In the genomic region with DNA sequence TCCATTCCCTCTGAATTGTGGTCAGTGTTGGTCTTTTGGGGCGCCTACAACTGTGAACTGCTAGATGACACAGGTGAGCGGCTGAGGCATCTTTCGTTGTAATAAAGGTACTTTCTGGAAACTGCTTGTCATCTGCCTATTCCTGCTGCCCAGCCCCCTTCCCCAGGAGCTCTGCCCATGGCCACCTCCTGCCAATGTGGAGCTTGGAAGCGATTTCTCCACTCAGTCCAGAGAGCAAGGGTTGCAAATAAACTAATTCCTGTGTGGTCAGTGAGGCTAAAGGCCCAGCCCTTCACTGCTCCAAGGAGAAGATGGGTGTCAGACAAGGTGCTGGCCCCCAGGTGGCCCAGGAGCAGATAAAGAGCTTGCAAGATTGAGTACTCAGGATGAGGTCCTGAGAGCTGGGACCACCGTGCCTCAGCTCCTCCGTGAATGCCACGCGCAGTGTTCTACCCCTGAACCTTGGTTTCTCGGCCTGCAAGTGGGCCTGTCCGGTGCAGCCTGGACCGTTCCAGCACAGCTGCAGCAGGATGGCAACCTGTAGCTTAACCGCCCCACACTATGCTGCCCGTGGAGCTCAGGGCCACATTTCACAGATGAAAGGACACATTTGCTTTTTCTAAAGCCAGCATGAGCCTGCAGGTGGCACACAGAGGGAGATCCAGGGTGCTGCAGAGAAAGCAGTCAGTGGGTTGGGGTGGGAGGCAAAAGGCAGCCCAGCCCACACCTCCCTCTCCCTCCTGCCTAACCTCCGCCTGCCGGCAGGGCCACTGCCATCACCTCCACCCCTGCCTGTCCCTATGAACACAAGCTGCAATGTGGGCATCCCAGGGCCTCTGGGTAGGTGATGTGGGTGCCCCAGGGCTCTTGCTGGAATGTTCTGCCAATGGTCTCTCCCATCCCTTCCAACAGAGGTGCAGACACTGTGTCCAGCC, we compare ENCODE assay signal across 15 cellular contexts.
A peak's percentile ranks its signal among the peaks of the same experiment; 100 is the strongest.
DNase-seq lines count a peak whose midpoint lies in the region; FAIRE-seq and TF ChIP-seq lines count a peak whose summit lies in the region.
"Had no signal": no experiment of that assay in that cellular context is flagged by ENCODE, and none has a peak within 500 bp of the region (broad histone marks: within the 10 kb centered on the region; RNA-seq: fewer than 3 reads in every experiment).

No MANE protein-coding gene starts in this region.

- H2BK15ac ChIP-seq in H1 (ENCODE audit: low read length) (no peak overlapping the region), neuronal stem cell (ENCODE audit: low read length) (peak overlapping the region; percentile 98)

- peak; percentile 35 for DNase-seq in NCI-H345 (lab: John Stamatoyannopoulos, UW)
- no peak for DNase-seq in NCI-H345 treated with DMSO at 0.1 percent for 48 hours (lab: John Stamatoyannopoulos, UW; ENCODE audit: unreplicated experiment)
- DNase-seq in CD14-positive monocyte (ENCODE audit: low spot score), result peak; percentile 40
- no peak for DNase-seq in H1 (ENCODE audit: low read depth in 1 of 2, low spot score in 2 of 2)
- no peak for DNase-seq in neuronal stem cell (ENCODE audit: low spot score)
- no peak for DNase-seq in mucosa of gallbladder (ENCODE audit: low spot score)
- DNase-seq in stimulated activated naive CD4-positive, alpha-beta T cell treated with Interleukin-2 at 50 U/mL for 16 hours (lab: John Stamatoyannopoulos, UW), result no peak
- no peak for DNase-seq in endothelial cell (ENCODE audit: low spot score)
- DNase-seq: DMS153, EL, GOT3, NCI-H524 treated with DMSO at 0.1 percent for 48 hours, OCI-M1 had no signal

- H4K91ac ChIP-seq in H1 (replicated peaks; ENCODE audit: insufficient read length, low read length) (no peak overlapping the region), neuronal stem cell (ENCODE audit: low read depth, low read length, poor library complexity) (no peak overlapping the region)

- H3K23me2 ChIP-seq in H1 (ENCODE audit: low read depth, low read length), result no peaks in the 10 kb centered on the region

- H2BK12ac ChIP-seq in H1 (ENCODE audit: low read depth, low read length) (0 out of 2 replicates have a peak overlapping the region, but pooled peaks have one; percentile 60), neuronal stem cell (ENCODE audit: low read length) (no peak overlapping the region)

- H3K9me3 Mint-ChIP-seq in CD14-positive monocyte (peaks cover 0 to 3% (median 0%) of the 10 kb centered on the region in 7 donors), endothelial cell (ENCODE audit: unreplicated experiment) (no peaks in the 10 kb centered on the region)

- peak overlapping the region in 1 of 2 donors; percentile 43 for H3K4me3 Mint-ChIP-seq in CD14-positive monocyte
- H3K4me3 Mint-ChIP-seq in endothelial cell (ENCODE audit: unreplicated experiment), result no peak overlapping the region

- no peak overlapping the region for H2AK5ac ChIP-seq in H1 (ENCODE audit: low read depth, low read length)
- peak overlapping the region; percentile 89 for H2AK5ac ChIP-seq in neuronal stem cell (ENCODE audit: low read depth, low read length)

- no peak overlapping the region for H2BK20ac ChIP-seq in H1 (ENCODE audit: low read length)

- CTCF ChIA-PET in H1 (lab: Charles Lee; ENCODE audit: partially characterized antibody), result interaction anchor here (1.0 to 11.9 kb wide), 12 partner anchors 13 to 192 kb away, joined by 3 to 159 read pairs (median 6); no protein-coding TSS in a partner anchor

- H3K4me1 ChIP-seq in H1 (replicated peaks in 1 of 4; ENCODE audit: control insufficient read depth in 3 of 4, insufficient read depth in 4 of 4, low read length in 3 of 4) (peaks cover 0 to 19% (median 9%) of the 10 kb centered on the region in 4 experiments; a peak in 6 of 7 replicates), neuronal stem cell (ENCODE audit: control insufficient read depth in 2 of 2, insufficient read depth in 1 of 2, low read depth in 1 of 2, low read length in 2 of 2) (peaks cover 13 to 16% of the 10 kb centered on the region in 2 donors)
- H3K4me1 ChIP-seq: BLaER1 had no signal

- H3K56ac ChIP-seq in H1 (replicated peaks; ENCODE audit: insufficient read length, low read depth, low read length), result no peak overlapping the region

- 92% methylated on average over 15 of the region's 15 CpGs; no CpG with 5 or more reads in 1 of the 2 experiments for WGBS in H1 (ENCODE audit: extremely low coverage in 1 of 2, insufficient coverage in 1 of 2, insufficient read length in 1 of 2, insufficient replicate concordance in 2 of 2, low coverage in 1 of 2, low lambda C conversion rate in 2 of 2, missing lambda C conversion rate in 1 of 2), 2 experiments
- WGBS in neuronal stem cell (ENCODE audit: extremely low coverage in 2 of 2, insufficient read length in 2 of 2, insufficient replicate concordance in 1 of 2), 2 donors, result no CpG with 5 or more reads among the region's 15 CpGs

- POLR2A ChIA-PET in H1 (lab: Charles Lee; ENCODE audit: partially characterized antibody), result no interaction called here

- H3K27me3 ChIP-seq in H1 (replicated peaks in 1 of 4; ENCODE audit: control insufficient read depth in 3 of 4, extremely low read depth in 1 of 4, insufficient read depth in 3 of 4, low read length in 3 of 4), result peaks cover 0 to 7% (median 3%) of the 10 kb centered on the region in 4 experiments; a peak in 3 of 7 replicates
- H3K27me3 ChIP-seq in neuronal stem cell (ENCODE audit: control insufficient read depth in 3 of 3, insufficient read depth in 3 of 3, low read depth in 1 of 3, low read length in 3 of 3), result peaks cover 0 to 54% (median 2%) of the 10 kb centered on the region in 3 experiments

- H3K9me3 ChIP-seq in H1 (ENCODE audit: insufficient read depth in 2 of 2, low read depth in 1 of 2, low read length in 1 of 2), result no peaks in the 10 kb centered on the region
- no peaks in the 10 kb centered on the region for H3K9me3 ChIP-seq in neuronal stem cell (replicated peaks in 1 of 2; ENCODE audit: control insufficient read depth in 2 of 2, insufficient read depth in 1 of 2, low read depth in 1 of 2, low read length in 2 of 2)
- H3K9me3 ChIP-seq: BLaER1 had no signal

- no peaks in the 10 kb centered on the region for H4K20me1 ChIP-seq in H1 (replicated peaks in 1 of 2; ENCODE audit: control insufficient read depth in 1 of 2, insufficient read depth in 2 of 2, low read length in 2 of 2)
- H4K20me1 ChIP-seq: BLaER1 had no signal

- no peak for TF ChIP-seq RAD21 in H1 (IDR thresholded peaks at IDR 0.05 in 1 of 2, conservative IDR thresholded peaks at IDR 0.05 in 1 of 2; ENCODE audit: low read depth in 2 of 2, low read length in 2 of 2)

- H3K4me1 Mint-ChIP-seq in CD14-positive monocyte (no peaks in the 10 kb centered on the region), endothelial cell (ENCODE audit: unreplicated experiment) (peaks cover 8% of the 10 kb centered on the region)

- no peaks in the 10 kb centered on the region; the same call in 1 of the 2 replicates for H3K79me1 ChIP-seq in H1 (ENCODE audit: low read depth, low read length)
- H3K79me1 ChIP-seq in neuronal stem cell (ENCODE audit: low read depth, low read length), result no peaks in the 10 kb centered on the region

- TF ChIP-seq CTCF in CD14-positive monocyte (IDR thresholded peaks at IDR 0.05) (no peak), H1 (IDR thresholded peaks at IDR 0.05; ENCODE audit: control extremely low read depth in 1 of 3, insufficient read depth in 1 of 3, low read depth in 1 of 3, low read length in 3 of 3) (no peak), endothelial cell (IDR thresholded peaks at IDR 0.05; ENCODE audit: unreplicated experiment) (no peak)

- intact Hi-C loops in CD14-positive monocyte (cut with micrococcal nuclease), result no loop called here

- no peak for FAIRE-seq in H1 (lab: Jason Lieb, UNC)

- H2AFZ ChIP-seq in H1 (ENCODE audit: low read length) (no peak overlapping the region), neuronal stem cell (ENCODE audit: low read length) (no peak overlapping the region)

- H3K23ac ChIP-seq in H1 (ENCODE audit: insufficient read length) (no peak overlapping the region), neuronal stem cell (ENCODE audit: low read depth, low read length, poor library complexity) (peak overlapping the region; percentile 76)

- H3K4ac ChIP-seq in H1 (replicated peaks; ENCODE audit: insufficient read length, low read depth, low read length) (no peak overlapping the region), neuronal stem cell (ENCODE audit: low read length) (no peak overlapping the region)

- no peak for TF ChIP-seq EP300 in H1 (IDR thresholded peaks at IDR 0.05; ENCODE audit: borderline replicate concordance in 1 of 2, low read depth in 2 of 2, low read length in 2 of 2)

- H3K14ac ChIP-seq in H1 (ENCODE audit: insufficient read length) (no peak overlapping the region), neuronal stem cell (ENCODE audit: low read length) (peak overlapping the region; percentile 67)

- H2BK120ac ChIP-seq in H1 (replicated peaks; ENCODE audit: low read depth, low read length) (no peak overlapping the region), neuronal stem cell (ENCODE audit: low read depth, low read length) (no peak overlapping the region)

- no peaks in the 10 kb centered on the region for H3K36me3 Mint-ChIP-seq in CD14-positive monocyte
- peaks cover 8% of the 10 kb centered on the region for H3K36me3 Mint-ChIP-seq in endothelial cell (ENCODE audit: low read depth, unreplicated experiment)

- H2BK5ac ChIP-seq in H1 (ENCODE audit: low read depth, low read length) (no peak overlapping the region), neuronal stem cell (ENCODE audit: low read length) (no peak overlapping the region)

- H3K4me2 ChIP-seq in H1 (ENCODE audit: insufficient read depth in 1 of 2, low read depth in 2 of 2, low read length in 2 of 2), result no peak overlapping the region
- no peak overlapping the region for H3K4me2 ChIP-seq in neuronal stem cell (ENCODE audit: insufficient read depth, low read length, poor library complexity, severe bottlenecking)
- H3K4me2 ChIP-seq: BLaER1 had no signal

- no peak overlapping the region for H3K4me3 ChIP-seq in H1 (ENCODE audit: extremely low read depth in 1 of 4, insufficient read depth in 2 of 4, low read depth in 3 of 4, low read length in 4 of 4)
- no peak overlapping the region for H3K4me3 ChIP-seq in neuronal stem cell (ENCODE audit: low read length in 2 of 2)
- H3K4me3 ChIP-seq: BLaER1 had no signal

- no peak overlapping the region for H4K5ac ChIP-seq in H1 (ENCODE audit: insufficient read length, low read depth, low read length)

- H3K27me3 Mint-ChIP-seq in CD14-positive monocyte (ENCODE audit: low read depth in 3 of 3), result peaks cover 32 to 49% (median 37%) of the 10 kb centered on the region in 3 donors
- H3K27me3 Mint-ChIP-seq in endothelial cell (ENCODE audit: unreplicated experiment), result peaks cover 10% of the 10 kb centered on the region

- H3K18ac ChIP-seq in H1 (ENCODE audit: extremely low read depth, low read length) (no peak overlapping the region; the same call in 1 of the 2 replicates), neuronal stem cell (ENCODE audit: low read length) (peak overlapping the region; percentile 72)

- H3K27ac ChIP-seq in H1 (ENCODE audit: low read depth, low read length) (no peak overlapping the region), neuronal stem cell (replicated peaks; ENCODE audit: low read length) (no peak overlapping the region)
- H3K27ac ChIP-seq: BLaER1, RWPE1 had no signal

- peak overlapping the region; percentile 1; the same call in 1 of the 2 replicates for H4K8ac ChIP-seq in H1 (ENCODE audit: extremely low read depth, insufficient read depth, low read length)
- no peak overlapping the region for H4K8ac ChIP-seq in neuronal stem cell (ENCODE audit: low read depth, low read length)

- H3K36me3 ChIP-seq in H1 (ENCODE audit: control insufficient read depth in 2 of 4, insufficient read depth in 4 of 4, low read length in 3 of 4) (no peaks in the 10 kb centered on the region), neuronal stem cell (replicated peaks in 1 of 2; ENCODE audit: control insufficient read depth in 2 of 2, insufficient read depth in 2 of 2, low read length in 2 of 2) (no peaks in the 10 kb centered on the region)
- H3K36me3 ChIP-seq: BLaER1 had no signal

- no peak for TF ChIP-seq POLR2A in H1 (IDR thresholded peaks at IDR 0.05; ENCODE audit: control extremely low read depth in 1 of 2, low read depth in 2 of 2, low read length in 2 of 2)

- H3K27ac Mint-ChIP-seq in CD14-positive monocyte, result no peak overlapping the region
- no peak overlapping the region for H3K27ac Mint-ChIP-seq in endothelial cell (ENCODE audit: unreplicated experiment)

- H3K9ac ChIP-seq in H1 (replicated peaks in 1 of 4; ENCODE audit: extremely low read depth in 1 of 4, low read depth in 3 of 4, low read length in 3 of 4) (no peak overlapping the region), neuronal stem cell (ENCODE audit: low read depth, low read length, poor library complexity) (peak overlapping the region; percentile 15)
- H3K9ac ChIP-seq: BLaER1 had no signal

- H3K79me2 ChIP-seq in H1 (ENCODE audit: control insufficient read depth in 1 of 2, insufficient read depth in 2 of 2, low read length in 2 of 2), result no peaks in the 10 kb centered on the region

Comparison
In these comparisons a context has a peak if more than half of its experiments do, and no peak if none do; other contexts are left out.
1. DNase-seq: peak in NCI-H345 (single experiment) and CD14-positive monocyte (single experiment); none in NCI-H345 treated with DMSO at 0.1 percent for 48 hours (single experiment), H1 (0 of 2), neuronal stem cell (single experiment), mucosa of gallbladder (single experiment), stimulated activated naive CD4-positive, alpha-beta T cell treated with Interleukin-2 at 50 U/mL for 16 hours (single experiment) and endothelial cell (single experiment).